9 cellular contexts compared by ENCODE assay signal in genomic region chr14:87049886-87050820, GRCh38.
DNase-seq lines count a peak whose midpoint lies in the region; ATAC-seq and TF ChIP-seq lines count a peak whose summit lies in the region.
"Had no signal": no experiment of that assay in that cellular context is flagged by ENCODE, and none has a peak within 500 bp of the region (broad histone marks: within the 10 kb centered on the region; RNA-seq: fewer than 3 reads in every experiment).

No MANE protein-coding gene starts in this region.

- H3K27me3 ChIP-seq in H9 (ENCODE audit: insufficient read depth, low read length): no peaks in the 10 kb centered on the region

- TF ChIP-seq CTCF in H9 (conservative IDR thresholded peaks at IDR 0.05) (peak; percentile 84), CD14-positive monocyte (IDR thresholded peaks at IDR 0.05) (no peak)

- H3K4me1 ChIP-seq in H9 (ENCODE audit: insufficient read depth, low read length): no peaks in the 10 kb centered on the region

- H3K27ac Mint-ChIP-seq in H9 (0 out of 7 replicates have a peak overlapping the region, but pooled peaks of 1 of the 3 experiments have one; percentile 65), CD14-positive monocyte (no peak overlapping the region)
- no peak overlapping the region for H3K27ac Mint-ChIP-seq in activated CD8-positive, alpha-beta memory T cell treated with anti-CD3 and anti-CD28 coated beads, Interleukin-2, amount 10 ng/mL, durations not matched to agents 7 days and 5 days

- CTCF ChIA-PET in activated CD8-positive, alpha-beta memory T cell treated with anti-CD3 and anti-CD28 coated beads, Interleukin-2, amount 10 ng/mL, durations not matched to agents 7 days and 5 days (lab: Charles Lee): no interaction called here

- H4K20me1 ChIP-seq in H9 (ENCODE audit: control insufficient read depth, insufficient read depth, insufficient read length): no peaks in the 10 kb centered on the region

- no peak overlapping the region for H3K9ac ChIP-seq in H9 (ENCODE audit: extremely low read depth, insufficient read length, low read length)

- DNase-seq in AG20443 (ENCODE audit: low spot score) (peak; percentile 63), H9 (peak; percentile 54), NCI-H82 treated with DMSO at 0.1 percent for 48 hours (lab: John Stamatoyannopoulos, UW; ENCODE audit: unreplicated experiment) (peak; percentile 42), fibroblast of the conjunctiva (ENCODE audit: low read depth) (peak; percentile 17), GM19238 (ENCODE audit: insufficient read length, low spot score) (no peak), CD14-positive monocyte (ENCODE audit: low spot score) (no peak)
- no peak for DNase-seq in activated CD8-positive, alpha-beta memory T cell treated with anti-CD3 and anti-CD28 coated beads, Interleukin-2, amount 10 ng/mL, durations not matched to agents 7 days and 5 days

- H2AFZ ChIP-seq in H9 (ENCODE audit: low read length): no peak overlapping the region

- WGBS in H9 (ENCODE audit: extremely low coverage, insufficient read length, low lambda C conversion rate): no CpG with 5 or more reads among the region's 2 CpGs

- H3K4me1 Mint-ChIP-seq in H9 (peaks cover 4 to 8% of the 10 kb centered on the region in 2 experiments), CD14-positive monocyte (no peaks in the 10 kb centered on the region)
- H3K4me1 Mint-ChIP-seq in activated CD8-positive, alpha-beta memory T cell treated with anti-CD3 and anti-CD28 coated beads, Interleukin-2, amount 10 ng/mL, durations not matched to agents 7 days and 5 days: no peaks in the 10 kb centered on the region
- H3K4me1 Mint-ChIP-seq: central memory CD8-positive, alpha-beta T cell had no signal

- H3K9me3 Mint-ChIP-seq in H9: no peaks in the 10 kb centered on the region
- peaks cover 6% of the 10 kb centered on the region for H3K9me3 Mint-ChIP-seq in activated CD8-positive, alpha-beta memory T cell treated with anti-CD3 and anti-CD28 coated beads, Interleukin-2, amount 10 ng/mL, durations not matched to agents 7 days and 5 days (ENCODE audit: low read depth)
- H3K9me3 Mint-ChIP-seq in CD14-positive monocyte: peaks cover 0 to 2% (median 0%) of the 10 kb centered on the region in 7 donors

- H3K27me3 Mint-ChIP-seq in H9 (ENCODE audit: low read depth) (peaks cover 3% of the 10 kb centered on the region; the same call in 1 of the 2 replicates), CD14-positive monocyte (ENCODE audit: low read depth in 3 of 3) (peaks cover 0 to 1% (median 0%) of the 10 kb centered on the region in 3 donors)
- no peaks in the 10 kb centered on the region for H3K27me3 Mint-ChIP-seq in activated CD8-positive, alpha-beta memory T cell treated with anti-CD3 and anti-CD28 coated beads, Interleukin-2, amount 10 ng/mL, durations not matched to agents 7 days and 5 days
- H3K27me3 Mint-ChIP-seq: central memory CD8-positive, alpha-beta T cell had no signal

- H3K79me2 ChIP-seq in H9 (ENCODE audit: insufficient read depth, low read length): no peaks in the 10 kb centered on the region

- no peak overlapping the region for H3K23ac ChIP-seq in H9 (ENCODE audit: insufficient read length, low read depth, low read length)

- H3K56ac ChIP-seq in H9 (ENCODE audit: insufficient read length, low read depth, low read length): no peak overlapping the region

- intact Hi-C loops in CD14-positive monocyte (cut with micrococcal nuclease): no loop called here

- H3K4me3 Mint-ChIP-seq in H9 (no peak overlapping the region), CD14-positive monocyte (no peak overlapping the region)
- H3K4me3 Mint-ChIP-seq in activated CD8-positive, alpha-beta memory T cell treated with anti-CD3 and anti-CD28 coated beads, Interleukin-2, amount 10 ng/mL, durations not matched to agents 7 days and 5 days: no peak overlapping the region
- H3K4me3 Mint-ChIP-seq: central memory CD8-positive, alpha-beta T cell had no signal

- H3K18ac ChIP-seq in H9 (ENCODE audit: insufficient read length, low read depth, low read length): no peak overlapping the region

- H2BK20ac ChIP-seq in H9 (ENCODE audit: low read depth, low read length, poor library complexity, severe bottlenecking): no peak overlapping the region

- H4K91ac ChIP-seq in H9 (ENCODE audit: insufficient read length, low read depth, low read length): no peak overlapping the region

- no peaks in the 10 kb centered on the region for H3K79me1 ChIP-seq in H9 (ENCODE audit: insufficient read depth, low read depth, low read length, poor library complexity, severe bottlenecking)

- no peak overlapping the region for H3K27ac ChIP-seq in H9 (ENCODE audit: insufficient read length, low read depth, low read length)

- H3T11ph ChIP-seq in H9 (ENCODE audit: low read length): no peak overlapping the region

- no peak for ATAC-seq in HG03045 (IDR thresholded peaks at IDR 0.05; ENCODE audit: unreplicated experiment)
- no peak for ATAC-seq in activated CD8-positive, alpha-beta memory T cell treated with anti-CD3 and anti-CD28 coated beads, Interleukin-2, amount 10 ng/mL, durations not matched to agents 7 days and 5 days

- no peak overlapping the region for H2BK12ac ChIP-seq in H9 (ENCODE audit: insufficient read length, low read depth, low read length)

- no peak overlapping the region for H3K4me2 ChIP-seq in H9 (ENCODE audit: insufficient read depth, insufficient read length, low read length)

- H3K14ac ChIP-seq in H9 (ENCODE audit: insufficient read depth, low read length): no peak overlapping the region

- no peak overlapping the region for H2AK5ac ChIP-seq in H9 (ENCODE audit: insufficient read length, low read length)

- no peak overlapping the region for H3K4ac ChIP-seq in H9 (ENCODE audit: low read depth, low read length)

- H2BK120ac ChIP-seq in H9 (ENCODE audit: low read depth, low read length, poor library complexity, severe bottlenecking): no peak overlapping the region

- H4K8ac ChIP-seq in H9 (replicated peaks; ENCODE audit: insufficient read length, low read depth, low read length): no peak overlapping the region

- no peaks in the 10 kb centered on the region for H3K23me2 ChIP-seq in H9 (ENCODE audit: insufficient read length, low read depth, low read length, poor library complexity, severe bottlenecking)

- no peaks in the 10 kb centered on the region for H3K9me3 ChIP-seq in H9 (ENCODE audit: control insufficient read depth, low read depth, low read length)

- no peak overlapping the region for H4K5ac ChIP-seq in H9 (ENCODE audit: insufficient read length, low read depth, low read length)

- no peaks in the 10 kb centered on the region for H3K36me3 Mint-ChIP-seq in H9 (ENCODE audit: insufficient read depth in 1 of 3, low read depth in 3 of 3)
- H3K36me3 Mint-ChIP-seq in activated CD8-positive, alpha-beta memory T cell treated with anti-CD3 and anti-CD28 coated beads, Interleukin-2, amount 10 ng/mL, durations not matched to agents 7 days and 5 days: no peaks in the 10 kb centered on the region
- no peaks in the 10 kb centered on the region for H3K36me3 Mint-ChIP-seq in CD14-positive monocyte

- no peak overlapping the region for H2BK5ac ChIP-seq in H9 (ENCODE audit: insufficient read length, low read length)

- no peak overlapping the region for H2BK15ac ChIP-seq in H9 (ENCODE audit: low read depth, low read length)

Comparison
In these comparisons a context has a peak if more than half of its experiments do, and no peak if none do; other contexts are left out.
1. DNase-seq: peak in AG20443 (single experiment), H9 (single experiment), NCI-H82 treated with DMSO at 0.1 percent for 48 hours (single experiment) and fibroblast of the conjunctiva (single experiment); none in GM19238 (single experiment), activated CD8-positive, alpha-beta memory T cell treated with anti-CD3 and anti-CD28 coated beads, Interleukin-2, amount 10 ng/mL, durations not matched to agents 7 days and 5 days (single experiment) and CD14-positive monocyte (single experiment).